ENCODE assay signal across 28 cellular contexts in the genomic region with DNA sequence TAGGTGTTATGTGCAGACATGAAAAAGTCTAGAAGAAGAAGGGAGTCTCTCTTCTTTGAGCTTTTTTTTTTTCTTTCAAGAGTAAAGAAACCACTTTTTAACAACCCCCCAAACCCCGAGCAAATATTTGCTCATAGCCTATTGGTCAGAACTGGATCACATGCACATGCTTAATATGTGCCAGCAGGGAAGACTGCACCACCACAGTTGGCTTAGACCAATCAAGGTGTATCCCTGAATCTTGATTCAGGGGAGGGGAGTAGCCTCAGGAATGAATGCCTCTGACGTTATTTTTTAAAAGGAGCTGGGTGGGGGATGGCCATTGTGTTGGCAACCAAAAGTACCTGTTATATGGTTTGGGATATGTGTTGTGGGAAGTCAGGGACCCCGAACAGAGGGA.
"Had no signal": no experiment of that assay in that cellular context is flagged by ENCODE, and none has a peak within 500 bp of the region (broad histone marks: within the 10 kb centered on the region; RNA-seq: fewer than 3 reads in every experiment).

No MANE protein-coding gene starts in this region.

- DNase-seq: stimulated activated CD4-positive, alpha-beta T cell treated with anti-CD3 and anti-CD28 coated beads, Interleukin-2, amount 100 ng/mL, for 48 hours; stimulated activated CD4-positive, alpha-beta T cell treated with anti-CD3 and anti-CD28 coated beads, Interleukin-4, amount 100 ng/mL, for 1 hour; stimulated activated CD4-positive, alpha-beta T cell treated with anti-CD3 and anti-CD28 coated beads, Interleukin-4, amount 100 ng/mL, for 24 hours; stimulated activated CD4-positive, alpha-beta T cell treated with anti-CD3 and anti-CD28 coated beads, Interleukin-4, amount 100 ng/mL, for 4 hours; stimulated activated CD8-positive, alpha-beta memory T cell treated with anti-CD3 and anti-CD28 coated beads, Interleukin-4, amount 100 ng/mL, for 48 hours; stimulated activated naive B cell treated with anti-CD40 and anti-IgM and Interleukin-4, amounts not matched to agents 10 μg/mL and 1 μg/mL and 100 μg/mL, for 72 hours; stimulated activated naive CD4-positive, alpha-beta T cell; stimulated activated naive CD4-positive, alpha-beta T cell treated with Interleukin-2 at 50 U/mL for 16 hours; stimulated activated naive CD8-positive, alpha-beta T cell treated with anti-CD3 and anti-CD28 coated beads, Interleukin-15, amount 100 ng/mL, for 72 hours; stimulated activated naive CD8-positive, alpha-beta T cell treated with anti-CD3 and anti-CD28 coated beads, Interleukin-15, Interleukin-2, amounts not matched to agents 100 U/mL and 50 U/mL, for 24 hours; stomach; substantia nigra; testis; thyroid gland; tibial artery; trophoblast cell; upper lobe of left lung; upper lobe of right lung; uterus had no signal

- H3K9me3 ChIP-seq: stomach, suprapubic skin, testis, thoracic aorta, thyroid gland, tibial artery, tibial nerve, upper lobe of right lung, uterus, vagina had no signal

- H3K27ac Mint-ChIP-seq: stimulated activated effector memory CD8-positive, alpha-beta T cell treated with anti-CD3 and anti-CD28 coated beads, Interleukin-12 subunit alpha, Interleukin-12 subunit beta, amount 100 ng/mL, for 72 hours; stimulated activated memory B cell treated with anti-CD40 and anti-IgM and Interleukin-4, amounts not matched to agents 10 μg/mL and 1 μg/mL and 100 μg/mL, for 72 hours; stimulated activated naive B cell treated with anti-CD40 and anti-IgM and Interleukin-4, amounts not matched to agents 10 μg/mL and 1 μg/mL and 100 μg/mL, for 72 hours; stimulated activated naive CD8-positive, alpha-beta T cell treated with anti-CD3 and anti-CD28 coated beads, Interleukin-15, amount 100 ng/mL, for 72 hours; stimulated activated naive CD8-positive, alpha-beta T cell treated with anti-CD3 and anti-CD28 coated beads, Interleukin-15, Interleukin-2, amounts not matched to agents 100 ng/mL and 50 ng/mL, for 24 hours; type B pancreatic cell had no signal

- H3K36me3 ChIP-seq: stomach, suprapubic skin, thoracic aorta, thyroid gland, tibial artery, tibial nerve, upper lobe of left lung, upper lobe of right lung, uterus, vagina had no signal

- ATAC-seq: stimulated activated effector memory CD8-positive, alpha-beta T cell treated with anti-CD3 and anti-CD28 coated beads, Interleukin-12 subunit alpha, Interleukin-12 subunit beta, amount 100 ng/mL, for 72 hours; stimulated activated memory B cell treated with anti-CD40 and anti-IgM and Interleukin-4, amounts not matched to agents 10 μg/mL and 1 μg/mL and 100 μg/mL, for 72 hours; stimulated activated naive B cell treated with anti-CD40 and anti-IgM and Interleukin-4, amounts not matched to agents 10 μg/mL and 1 μg/mL and 100 μg/mL, for 72 hours; stimulated activated naive CD8-positive, alpha-beta T cell treated with anti-CD3 and anti-CD28 coated beads, Interleukin-15, amount 100 ng/mL, for 72 hours; stimulated activated naive CD8-positive, alpha-beta T cell treated with anti-CD3 and anti-CD28 coated beads, Interleukin-15, Interleukin-2, amounts not matched to agents 100 U/mL and 50 U/mL, for 24 hours; upper lobe of right lung had no signal

- FAIRE-seq: urothelium cell line had no signal

- H3K4me1 ChIP-seq: suprapubic skin, testis, thyroid gland, upper lobe of left lung, upper lobe of right lung, uterus, vagina had no signal

- H3K4me3 Mint-ChIP-seq: stimulated activated effector memory CD8-positive, alpha-beta T cell treated with anti-CD3 and anti-CD28 coated beads, Interleukin-12 subunit alpha, Interleukin-12 subunit beta, amount 100 ng/mL, for 72 hours; stimulated activated memory B cell treated with anti-CD40 and anti-IgM and Interleukin-4, amounts not matched to agents 10 μg/mL and 1 μg/mL and 100 μg/mL, for 72 hours; stimulated activated naive B cell treated with anti-CD40 and anti-IgM and Interleukin-4, amounts not matched to agents 10 μg/mL and 1 μg/mL and 100 μg/mL, for 72 hours; stimulated activated naive CD8-positive, alpha-beta T cell treated with anti-CD3 and anti-CD28 coated beads, Interleukin-15, amount 100 ng/mL, for 72 hours; stimulated activated naive CD8-positive, alpha-beta T cell treated with anti-CD3 and anti-CD28 coated beads, Interleukin-15, Interleukin-2, amounts not matched to agents 100 ng/mL and 50 ng/mL, for 24 hours; type B pancreatic cell had no signal

- H3K27me3 Mint-ChIP-seq: stimulated activated naive B cell treated with anti-CD40 and anti-IgM and Interleukin-4, amounts not matched to agents 10 μg/mL and 1 μg/mL and 100 μg/mL, for 72 hours; stimulated activated naive CD8-positive, alpha-beta T cell treated with anti-CD3 and anti-CD28 coated beads, Interleukin-15, amount 100 ng/mL, for 72 hours; type B pancreatic cell had no signal

- H3K36me3 Mint-ChIP-seq: stimulated activated effector memory CD8-positive, alpha-beta T cell treated with anti-CD3 and anti-CD28 coated beads, Interleukin-12 subunit alpha, Interleukin-12 subunit beta, amount 100 ng/mL, for 72 hours; stimulated activated memory B cell treated with anti-CD40 and anti-IgM and Interleukin-4, amounts not matched to agents 10 μg/mL and 1 μg/mL and 100 μg/mL, for 72 hours; type B pancreatic cell had no signal

- H3K27ac ChIP-seq: stomach, suprapubic skin, testis, thoracic aorta, thyroid gland, tibial artery, tibial nerve, upper lobe of left lung, upper lobe of right lung, uterus, vagina had no signal

- H3K4me3 ChIP-seq: stomach, suprapubic skin, testis, thoracic aorta, thyroid gland, tibial artery, tibial nerve, upper lobe of left lung, upper lobe of right lung, uterus, vagina had no signal

- H3K27me3 ChIP-seq: stomach, suprapubic skin, testis, thyroid gland, tibial artery, tibial nerve, upper lobe of left lung, upper lobe of right lung, uterus, vagina had no signal

- H3K4me1 Mint-ChIP-seq: stimulated activated effector memory CD8-positive, alpha-beta T cell treated with anti-CD3 and anti-CD28 coated beads, Interleukin-12 subunit alpha, Interleukin-12 subunit beta, amount 100 ng/mL, for 72 hours; stimulated activated memory B cell treated with anti-CD40 and anti-IgM and Interleukin-4, amounts not matched to agents 10 μg/mL and 1 μg/mL and 100 μg/mL, for 72 hours; stimulated activated naive B cell treated with anti-CD40 and anti-IgM and Interleukin-4, amounts not matched to agents 10 μg/mL and 1 μg/mL and 100 μg/mL, for 72 hours; stimulated activated naive CD8-positive, alpha-beta T cell treated with anti-CD3 and anti-CD28 coated beads, Interleukin-15, amount 100 ng/mL, for 72 hours had no signal
